ENCODE assay signal across 23 cellular contexts in the genomic region with DNA sequence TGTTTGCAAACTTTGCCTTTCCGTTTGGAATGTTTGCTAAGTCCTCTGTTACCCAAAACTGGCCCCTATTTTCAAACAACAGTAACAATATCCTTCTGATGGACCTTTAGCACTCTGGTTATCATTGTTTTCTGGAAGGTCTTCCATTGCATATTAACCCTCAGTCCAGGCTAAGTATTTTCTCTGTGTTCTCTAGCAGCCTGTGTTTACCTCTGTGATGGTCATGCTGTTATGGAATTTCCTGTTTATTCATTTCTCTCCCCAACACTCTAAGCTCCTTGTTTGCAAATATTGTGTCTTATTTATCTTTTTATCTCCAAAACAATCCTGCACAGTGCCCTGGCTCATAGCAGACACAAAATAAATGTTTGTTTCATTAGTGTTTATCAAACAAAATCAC.
DNase-seq lines count a peak whose midpoint lies in the region; ATAC-seq and TF ChIP-seq lines count a peak whose summit lies in the region.
"Had no signal": no experiment of that assay in that cellular context is flagged by ENCODE, and none has a peak within 500 bp of the region (broad histone marks: within the 10 kb centered on the region; RNA-seq: fewer than 3 reads in every experiment).

No MANE protein-coding gene starts in this region.

- H3K4me3 Mint-ChIP-seq in WTC11, result no peak overlapping the region
- H3K4me3 Mint-ChIP-seq in stimulated activated effector memory CD8-positive, alpha-beta T cell treated with anti-CD3 and anti-CD28 coated beads, Interleukin-12 subunit alpha, Interleukin-12 subunit beta, amount 100 ng/mL, for 72 hours, result no peak overlapping the region
- H3K4me3 Mint-ChIP-seq: CD8-positive, alpha-beta memory T cell had no signal

- ATAC-seq in WTC11 (peak; percentile 46), HG02588 (IDR thresholded peaks at IDR 0.05; ENCODE audit: unreplicated experiment) (no peak), Right ventricle myocardium superior (ENCODE audit: poor library complexity) (no peak), GM19395 (IDR thresholded peaks at IDR 0.05; ENCODE audit: unreplicated experiment) (no peak)
- ATAC-seq in stimulated activated effector memory CD8-positive, alpha-beta T cell treated with anti-CD3 and anti-CD28 coated beads, Interleukin-12 subunit alpha, Interleukin-12 subunit beta, amount 100 ng/mL, for 72 hours, result no peak

- peak overlapping the region; percentile 32 for H3K27ac ChIP-seq in HUES48 (ENCODE audit: low read depth, low read length)
- H3K27ac ChIP-seq: Peyer's patch, SJCRH30 had no signal

- DNase-seq in WTC11 (ENCODE audit: low spot score) (no peak), iris pigment epithelial cell (ENCODE audit: low read depth) (peak; percentile 11), Right ventricle myocardium superior (no peak)
- DNase-seq in stimulated activated effector memory CD8-positive, alpha-beta T cell treated with anti-CD3 and anti-CD28 coated beads, Interleukin-12 subunit alpha, Interleukin-12 subunit beta, amount 100 ng/mL, for 72 hours (ENCODE audit: low spot score in 2 of 2), result no peak
- DNase-seq: ACHN; AML-193; C1 segment of cervical spinal cord; Calu3; CD8-positive, alpha-beta memory T cell; EL; GF-D8; KG1; NCI-H1092 treated with DMSO at 0.1 percent for 48 hours; NCI-H1436 treated with DMSO at 0.1 percent for 48 hours; NCI-H2029; NCI-H226; NCI-H774; NK-92 treated with Interleukin-12 subunit alpha and Interleukin-12 subunit beta, amount 100 ng/mL, for 24 hours; Peyer's patch; SJCRH30 had no signal

- POLR2A ChIA-PET in WTC11 (lab: Charles Lee), result no interaction called here

- no peak overlapping the region for H3K9ac ChIP-seq in HUES48 (ENCODE audit: low read depth, low read length)

- peak overlapping the region; percentile 69; the same call in 1 of the 2 replicates for H3K27ac Mint-ChIP-seq in WTC11
- no peak overlapping the region for H3K27ac Mint-ChIP-seq in stimulated activated effector memory CD8-positive, alpha-beta T cell treated with anti-CD3 and anti-CD28 coated beads, Interleukin-12 subunit alpha, Interleukin-12 subunit beta, amount 100 ng/mL, for 72 hours
- H3K27ac Mint-ChIP-seq: CD8-positive, alpha-beta memory T cell had no signal

- CTCF ChIA-PET in WTC11 (lab: Charles Lee), result no interaction called here

- H3K36me3 Mint-ChIP-seq in WTC11, result no peaks in the 10 kb centered on the region
- H3K36me3 Mint-ChIP-seq in stimulated activated effector memory CD8-positive, alpha-beta T cell treated with anti-CD3 and anti-CD28 coated beads, Interleukin-12 subunit alpha, Interleukin-12 subunit beta, amount 100 ng/mL, for 72 hours, result no peaks in the 10 kb centered on the region
- H3K36me3 Mint-ChIP-seq: CD8-positive, alpha-beta memory T cell had no signal

- H3K9me3 ChIP-seq in HUES48 (ENCODE audit: control insufficient read depth, insufficient read depth, low read length), result no peaks in the 10 kb centered on the region
- H3K9me3 ChIP-seq: Peyer's patch, SJCRH30 had no signal

- peaks cover 7% of the 10 kb centered on the region for H3K4me1 ChIP-seq in HUES48 (ENCODE audit: control insufficient read depth, insufficient read depth, low read length)
- H3K4me1 ChIP-seq: Peyer's patch had no signal

- TF ChIP-seq CTCF in WTC11 (IDR thresholded peaks at IDR 0.05), result no peak

- intact Hi-C loops in Right ventricle myocardium superior (cut with DNase I), result no loop called here

- no peak overlapping the region for H3K4me3 ChIP-seq in HUES48 (ENCODE audit: low read depth, low read length)
- H3K4me3 ChIP-seq: Peyer's patch, SJCRH30 had no signal

- H3K27me3 ChIP-seq in HUES48 (ENCODE audit: control insufficient read depth, insufficient read depth, low read length), result no peaks in the 10 kb centered on the region
- H3K27me3 ChIP-seq: Peyer's patch, SJCRH30 had no signal

- no peaks in the 10 kb centered on the region for H3K27me3 Mint-ChIP-seq in WTC11 (ENCODE audit: low read depth)
- H3K27me3 Mint-ChIP-seq: CD8-positive, alpha-beta memory T cell had no signal

- no peaks in the 10 kb centered on the region for H3K9me3 Mint-ChIP-seq in WTC11
- peaks cover 22% of the 10 kb centered on the region for H3K9me3 Mint-ChIP-seq in stimulated activated effector memory CD8-positive, alpha-beta T cell treated with anti-CD3 and anti-CD28 coated beads, Interleukin-12 subunit alpha, Interleukin-12 subunit beta, amount 100 ng/mL, for 72 hours

- no peaks in the 10 kb centered on the region for H3K36me3 ChIP-seq in HUES48 (ENCODE audit: control insufficient read depth, insufficient read depth, low read length)
- H3K36me3 ChIP-seq: Peyer's patch had no signal

- peaks cover 7% of the 10 kb centered on the region for H3K4me1 Mint-ChIP-seq in WTC11
- H3K4me1 Mint-ChIP-seq in stimulated activated effector memory CD8-positive, alpha-beta T cell treated with anti-CD3 and anti-CD28 coated beads, Interleukin-12 subunit alpha, Interleukin-12 subunit beta, amount 100 ng/mL, for 72 hours, result no peaks in the 10 kb centered on the region
- H3K4me1 Mint-ChIP-seq: CD8-positive, alpha-beta memory T cell had no signal

TF ChIP-seq in WTC11, 78 proteins besides CTCF, POLR2A, EP300 and RAD21:
- no peak for TF ChIP-seq CBFB (CRISPR knock-in tag; IDR thresholded peaks at IDR 0.05; ENCODE audit: low read depth)
